In the genomic region with DNA sequence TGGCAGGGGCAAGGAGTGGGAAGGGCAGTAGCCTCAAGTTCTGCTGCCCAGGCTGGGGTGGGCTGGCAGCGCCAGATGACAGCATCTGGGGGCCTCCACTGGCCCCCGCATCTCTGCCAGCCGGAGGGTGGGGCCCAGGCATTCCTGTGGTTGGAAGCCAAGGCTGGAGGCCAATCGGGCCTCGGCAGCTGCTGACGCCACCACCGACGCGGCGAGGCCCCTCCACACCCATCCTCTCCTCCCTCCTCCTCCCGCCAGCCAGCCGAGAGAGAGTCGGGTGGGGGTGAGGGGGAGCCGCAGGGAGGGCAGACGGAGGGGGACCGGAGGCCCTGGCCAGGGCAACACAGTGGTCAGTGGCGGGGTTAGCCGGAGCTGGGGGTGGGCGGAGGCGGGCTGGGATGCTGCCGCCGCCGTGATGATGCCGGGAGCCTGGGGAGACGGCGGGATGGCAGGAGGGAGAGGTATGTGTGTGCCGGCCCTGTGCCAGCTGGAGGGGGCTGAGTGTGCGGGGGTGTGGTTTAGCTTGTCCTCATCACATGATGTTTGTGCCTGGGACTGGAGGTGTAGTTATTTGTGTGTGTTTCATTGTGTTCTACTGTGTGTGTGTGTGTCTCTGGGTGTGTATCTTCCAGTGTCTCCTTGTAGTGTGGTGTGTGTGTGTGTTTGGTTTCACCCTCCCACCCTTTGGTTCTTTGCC, we compare ENCODE assay signal across 9 cellular contexts. TPM values are rescaled to one million over a fixed set of nuclear protein-coding genes. Genes with fewer than 3 reads are reported as not detected.
DNase-seq lines count a peak whose midpoint lies in the region; ATAC-seq and TF ChIP-seq lines count a peak whose summit lies in the region.
"Had no signal": no experiment of that assay in that cellular context is flagged by ENCODE, and none has a peak within 500 bp of the region (broad histone marks: within the 10 kb centered on the region; RNA-seq: fewer than 3 reads in every experiment).

No MANE protein-coding gene starts in this region.

- no peak for TF ChIP-seq CTCF in fibroblast of pulmonary artery (IDR thresholded peaks at IDR 0.05; ENCODE audit: low read length, missing control alignments)

- H3K4me1 ChIP-seq in SJCRH30: peaks cover 9% of the 10 kb centered on the region

- H3K27me3 ChIP-seq in SJCRH30: no peaks in the 10 kb centered on the region

- H3K9me3 ChIP-seq in SJCRH30 (replicated peaks): no peaks in the 10 kb centered on the region

- peak overlapping the region; percentile 65 for H3K27ac ChIP-seq in SJCRH30

- DNase-seq in GM04503 (ENCODE audit: low read depth): peak; percentile 76
- DNase-seq in SJCRH30: peak; percentile 85 to 86
- DNase-seq in fibroblast of pulmonary artery (ENCODE audit: low read depth): peak; percentile 96
- DNase-seq in non-pigmented ciliary epithelial cell (ENCODE audit: low read depth): peak; percentile 59

- H3K4me3 ChIP-seq in SJCRH30 (peak overlapping the region; percentile 63), fibroblast of pulmonary artery (replicated peaks; ENCODE audit: low read depth, low read length) (peak overlapping the region; percentile 56)

- ATAC-seq in HG02981 (IDR thresholded peaks at IDR 0.05; ENCODE audit: unreplicated experiment) (no peak), GM18511 (IDR thresholded peaks at IDR 0.05; ENCODE audit: unreplicated experiment) (no peak), HG02588 (IDR thresholded peaks at IDR 0.05; ENCODE audit: unreplicated experiment) (no peak), GM18519 (IDR thresholded peaks at IDR 0.05; ENCODE audit: low FRiP score, unreplicated experiment) (no peak)
- ATAC-seq: naive thymus-derived CD8-positive, alpha-beta T cell had no signal

- peaks cover 45% of the 10 kb centered on the region for H3K36me3 ChIP-seq in SJCRH30

RNA-seq across cellular contexts. Expression of gene ARHGAP23, which starts 36.6 kb away (rescaled TPM):
- total RNA-seq in SJCRH30 (2014; rRNA removed; shearing (Covaris generic)): 35.7 and 37.9 TPM in 2 replicates
- total RNA-seq: naive thymus-derived CD8-positive, alpha-beta T cell had no signal
